Comparison of ENCODE assay signal across 1 cellular context in the genomic region with DNA sequence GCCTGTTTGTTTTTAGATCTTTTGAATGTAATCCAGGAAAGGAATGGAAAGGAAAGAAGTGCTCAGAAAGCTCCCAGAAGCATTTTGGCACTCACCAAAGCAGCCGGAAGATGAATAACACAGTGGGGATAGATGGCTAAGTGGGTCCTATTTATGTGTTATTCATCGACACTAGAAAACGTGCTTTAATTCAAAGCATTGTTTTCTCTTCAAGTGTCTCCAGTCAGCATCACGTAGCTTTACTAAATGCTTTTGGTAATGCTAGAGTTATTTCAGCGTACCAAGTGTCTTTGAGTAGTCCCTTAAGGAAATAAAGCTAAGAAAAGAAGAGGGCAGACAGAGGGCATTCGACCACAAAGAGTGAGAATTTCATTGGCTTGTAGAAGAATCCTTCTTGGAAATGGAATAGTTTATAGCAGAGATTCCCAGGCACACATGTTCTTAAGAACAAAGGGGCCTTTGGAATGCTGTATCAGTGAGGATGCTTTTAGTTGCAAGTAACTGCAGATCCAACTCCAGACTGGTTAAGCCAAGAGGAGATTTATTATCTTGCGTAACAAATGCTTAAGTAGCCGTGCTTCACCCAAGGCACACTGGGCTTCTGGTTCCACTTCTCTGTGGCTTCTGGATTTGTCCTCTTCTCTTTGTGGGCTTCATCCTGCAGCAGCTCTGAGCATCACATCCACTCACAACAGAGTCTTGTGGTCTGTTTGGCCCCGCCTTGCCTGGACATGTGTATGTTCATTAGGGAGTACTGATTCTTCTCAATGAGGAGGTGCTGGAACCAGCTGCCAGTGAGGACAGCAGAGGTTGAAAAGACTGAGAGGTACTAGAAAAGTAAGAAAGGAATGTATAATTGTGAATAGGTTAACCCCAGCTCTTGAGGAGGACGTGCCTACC.
TF ChIP-seq lines count a peak whose summit lies in the region.

No MANE protein-coding gene starts in this region.

TF ChIP-seq in IMR-90, 13 proteins besides CTCF, POLR2A, EP300 and RAD21:
- TF ChIP-seq MAZ (IDR thresholded peaks at IDR 0.05; ENCODE audit: borderline replicate concordance, low read depth, low read length) (no peak), SMC3 (IDR thresholded peaks at IDR 0.05; ENCODE audit: low read depth, low read length) (no peak), RFX5 (IDR thresholded peaks at IDR 0.05; ENCODE audit: low read depth, low read length) (no peak), MXI1 (IDR thresholded peaks at IDR 0.05; ENCODE audit: borderline replicate concordance, low read depth, low read length) (no peak), ELK1 (IDR thresholded peaks at IDR 0.05; ENCODE audit: borderline replicate concordance, low read depth, low read length) (no peak), CEBPB (IDR thresholded peaks at IDR 0.05; ENCODE audit: low read depth, low read length) (peak; percentile 72)
